In genomic region chr2:131590896-131591295, GRCh38 we compare ENCODE assay signal across 31 cellular contexts.
"Had no signal": no experiment of that assay in that cellular context is flagged by ENCODE, and none has a peak within 500 bp of the region (broad histone marks: within the 10 kb centered on the region; RNA-seq: fewer than 3 reads in every experiment).

No MANE protein-coding gene starts in this region.

- H3K4me1 Mint-ChIP-seq: activated T-helper 17 cell treated with anti-CD3 and anti-CD28 coated beads, Interleukin-2, amount 50 U/mL, for 72 hours; central memory CD8-positive, alpha-beta T cell; endodermal cell had no signal

- H3K4me3 ChIP-seq: coronary artery, dorsolateral prefrontal cortex, heart left ventricle had no signal

- H3K9me3 ChIP-seq: heart left ventricle had no signal

- H3K4me1 ChIP-seq: heart left ventricle had no signal

- H3K4me3 Mint-ChIP-seq: activated B cell treated with CpG ODN at 0.5 μM for 24 hours; activated CD8-positive, alpha-beta T cell treated with anti-CD3 and anti-CD28 coated beads for 36 hours; activated naive CD8-positive, alpha-beta T cell; activated T-cell treated with anti-CD3 and anti-CD28 coated beads, Interleukin-2, amount 50 U/mL, for 4 hours; activated T-helper 17 cell treated with anti-CD3 and anti-CD28 coated beads, Interleukin-2, amount 50 U/mL, for 72 hours; central memory CD8-positive, alpha-beta T cell; dendritic cell treated with granulocyte-macrophage colony-stimulating factor and Interleukin-4, amounts not matched to agents 40 ng/mL and 50 ng/mL, for 4 days; endodermal cell; T-helper 17 cell; T-helper 2 cell treated with Interferon-gamma antibody and Interleukin-4, amounts not matched to agents 5 μg/mL and 100 μg/mL, for 36 hours had no signal

- H3K36me3 Mint-ChIP-seq: activated naive CD8-positive, alpha-beta T cell had no signal

- H3K27ac ChIP-seq: brain microvascular endothelial cell, coronary artery, dorsolateral prefrontal cortex, heart left ventricle, WERI-Rb-1 had no signal

- ATAC-seq: activated CD4-positive, CD25-positive, alpha-beta regulatory T cell treated with anti-CD3 and anti-CD28 coated beads, Interleukin-2, amount 50 U/mL, for 24 hours; activated CD8-positive, alpha-beta T cell treated with anti-CD3 and anti-CD28 coated beads for 36 hours; activated T-cell treated with anti-CD3 and anti-CD28 coated beads, Interleukin-2, amount 50 U/mL, for 4 hours; activated T-helper 17 cell treated with anti-CD3 and anti-CD28 coated beads, Interleukin-2, amount 50 U/mL, for 72 hours; esophagus mucosa; heart left ventricle; T-helper 17 cell had no signal

- H3K27me3 ChIP-seq: brain microvascular endothelial cell had no signal

- H3K36me3 ChIP-seq: brain microvascular endothelial cell, heart left ventricle, WERI-Rb-1 had no signal

- H3K9me3 Mint-ChIP-seq: activated B cell treated with CpG ODN at 0.5 μM for 24 hours; activated CD8-positive, alpha-beta T cell treated with anti-CD3 and anti-CD28 coated beads for 36 hours; activated T-cell treated with anti-CD3 and anti-CD28 coated beads, Interleukin-2, amount 50 U/mL, for 4 hours; activated T-helper 17 cell treated with anti-CD3 and anti-CD28 coated beads, Interleukin-2, amount 50 U/mL, for 72 hours; central memory CD8-positive, alpha-beta T cell; dendritic cell treated with granulocyte-macrophage colony-stimulating factor and Interleukin-4, amounts not matched to agents 40 ng/mL and 50 ng/mL, for 4 days; endodermal cell; T-helper 2 cell treated with Interferon-gamma antibody and Interleukin-4, amounts not matched to agents 5 μg/mL and 100 μg/mL, for 36 hours had no signal

- H3K27ac Mint-ChIP-seq: activated B cell treated with CpG ODN at 0.5 μM for 24 hours; activated CD8-positive, alpha-beta T cell treated with anti-CD3 and anti-CD28 coated beads for 36 hours; activated naive CD8-positive, alpha-beta T cell; activated T-helper 17 cell treated with anti-CD3 and anti-CD28 coated beads, Interleukin-2, amount 50 U/mL, for 72 hours; dendritic cell treated with granulocyte-macrophage colony-stimulating factor and Interleukin-4, amounts not matched to agents 40 ng/mL and 50 ng/mL, for 4 days; endodermal cell; T-helper 17 cell; T-helper 2 cell treated with Interferon-gamma antibody and Interleukin-4, amounts not matched to agents 5 μg/mL and 100 μg/mL, for 36 hours had no signal

- DNase-seq: activated B cell treated with CpG ODN at 0.5 μM for 24 hours; activated CD4-positive, alpha-beta T cell treated with anti-CD3 and anti-CD28 coated beads for 48 hours; activated CD4-positive, alpha-beta T cell treated with anti-CD3 and anti-CD28 coated beads, Interleukin-2, amount 50 U/mL, for 1 hour; activated CD4-positive, alpha-beta T cell treated with anti-CD3 and anti-CD28 coated beads, Interleukin-2, amount 50 U/mL, for 48 hours; activated CD8-positive, alpha-beta memory T cell treated with anti-CD3 and anti-CD28 coated beads for 24 hours; activated CD8-positive, alpha-beta T cell treated with anti-CD3 and anti-CD28 coated beads for 36 hours; activated effector memory CD4-positive, alpha-beta T cell treated with Interleukin-2 at 50 U/mL for 16 hours; activated gamma-delta T cell treated with Interleukin-2 at 50 U/mL for 16 hours; activated naive CD4-positive, alpha-beta T cell treated with anti-CD3 and anti-CD28 coated beads, Interleukin-2, amount 50 U/mL, for 16 hours; activated naive CD4-positive, alpha-beta T cell treated with Interleukin-2 at 50 U/mL for 16 hours; activated T-cell treated with anti-CD3 and anti-CD28 coated beads, Interleukin-2, amount 50 U/mL, for 4 hours; amniotic stem cell; anterior cingulate cortex; brain microvascular endothelial cell; dorsolateral prefrontal cortex; effector memory CD4-positive, alpha-beta T cell; foreskin fibroblast; glutamatergic neuron; T-helper 17 cell; T1000; WERI-Rb-1 had no signal
